Comparison of ENCODE assay signal across 16 cellular contexts in genomic region chr21:28675265-28676041, GRCh38.
DNase-seq lines count a peak whose midpoint lies in the region; ATAC-seq, FAIRE-seq and TF ChIP-seq lines count a peak whose summit lies in the region.
"Had no signal": no experiment of that assay in that cellular context is flagged by ENCODE, and none has a peak within 500 bp of the region (broad histone marks: within the 10 kb centered on the region; RNA-seq: fewer than 3 reads in every experiment).

No MANE protein-coding gene starts in this region.

- FAIRE-seq in GM12892 (lab: Jason Lieb, UNC): no peak
- FAIRE-seq: islet of Langerhans had no signal

- H3K9ac ChIP-seq in PC-3 (ENCODE audit: low read length): no peak overlapping the region; the same call in 1 of the 2 replicates

- no peaks in the 10 kb centered on the region for H3K9me2 ChIP-seq in PC-3 (replicated peaks; ENCODE audit: low read length)

- H3K4me2 ChIP-seq in PC-3 (ENCODE audit: low read length): no peak overlapping the region

- ATAC-seq in PC-3 (peak; percentile 37), HG02623 (IDR thresholded peaks at IDR 0.05; ENCODE audit: unreplicated experiment) (no peak)

- H3K9me3 ChIP-seq in PC-3 (ENCODE audit: low read length): no peaks in the 10 kb centered on the region
- H3K9me3 ChIP-seq in muscle layer of duodenum (ENCODE audit: control insufficient read depth in 1 of 2, low read length in 2 of 2): no peaks in the 10 kb centered on the region
- H3K9me3 ChIP-seq: Peyer's patch, tibial nerve had no signal

- no peaks in the 10 kb centered on the region for H3K27me3 ChIP-seq in ACC112 (ENCODE audit: insufficient read depth, low read length)
- H3K27me3 ChIP-seq in PC-3 (ENCODE audit: low read length): no peaks in the 10 kb centered on the region
- no peaks in the 10 kb centered on the region for H3K27me3 ChIP-seq in muscle layer of duodenum (ENCODE audit: low read depth, low read length)
- H3K27me3 ChIP-seq: Peyer's patch, tibial nerve had no signal

- no TSS peak for BruUV-seq in PC-3 (replicated peaks; lab: Mats Ljungman, UMichigan)

- intact Hi-C loops in PC-3 (cut with micrococcal nuclease): no loop called here

- CTCF ChIA-PET in PC-3 (lab: Charles Lee): no interaction called here

- POLR2A ChIA-PET in PC-3 (lab: Charles Lee; ENCODE audit: unreplicated experiment): no interaction called here

- H3K4me1 ChIP-seq in ACC112 (ENCODE audit: control insufficient read depth, insufficient read depth, low read length, unreplicated experiment) (peaks cover 21% of the 10 kb centered on the region), PC-3 (ENCODE audit: insufficient read depth, low read length) (peaks cover 29% of the 10 kb centered on the region), muscle layer of duodenum (ENCODE audit: control insufficient read depth in 1 of 2, insufficient read depth in 2 of 2, low read length in 2 of 2) (no peaks in the 10 kb centered on the region)
- H3K4me1 ChIP-seq: Peyer's patch had no signal

- TF ChIP-seq POLR2A in GM12892 (IDR thresholded peaks at IDR 0.05; ENCODE audit: low read depth, low read length): no peak

- peak overlapping the region; percentile 11 for H2AFZ ChIP-seq in ACC112 (ENCODE audit: low read length, unreplicated experiment)
- no peak overlapping the region for H2AFZ ChIP-seq in PC-3 (ENCODE audit: low read length)

- DNase-seq in PC-3 (peak; percentile 48), fibroblast of peridontal ligament (ENCODE audit: extremely low read depth) (peak; percentile 11), activated gamma-delta T cell treated with Interleukin-2 at 50 U/mL for 16 hours (no peak), cerebellum (ENCODE audit: low spot score) (no peak), GM12892 (ENCODE audit: insufficient read length) (no peak)
- DNase-seq: activated CD4-positive, alpha-beta T cell treated with anti-CD3 and anti-CD28 coated beads, Interleukin-2, amount 10 ng/mL, durations not matched to agents 7 days and 5 days; Calu3; NCI-H1436; NCI-H524 treated with DMSO at 0.1 percent for 48 hours; Peyer's patch; T-helper 2 cell had no signal

- H4K20me1 ChIP-seq in PC-3 (ENCODE audit: low read length): no peaks in the 10 kb centered on the region

- H3K79me2 ChIP-seq in ACC112 (ENCODE audit: control insufficient read depth, insufficient read depth, low read length, unreplicated experiment) (no peaks in the 10 kb centered on the region), PC-3 (ENCODE audit: low read length) (no peaks in the 10 kb centered on the region)

- H3K4me3 ChIP-seq in ACC112 (ENCODE audit: low read depth, low read length) (no peak overlapping the region), PC-3 (ENCODE audit: low read length) (no peak overlapping the region), muscle layer of duodenum (ENCODE audit: low read depth in 1 of 2, low read length in 2 of 2) (no peak overlapping the region)
- H3K4me3 ChIP-seq: Peyer's patch, tibial nerve had no signal

- TF ChIP-seq CTCF in PC-3 (conservative IDR thresholded peaks at IDR 0.05; ENCODE audit: low read depth, low read length): no peak

- H3K36me3 ChIP-seq in ACC112 (ENCODE audit: insufficient read depth, low read length) (no peaks in the 10 kb centered on the region), PC-3 (ENCODE audit: low read depth, low read length) (no peaks in the 10 kb centered on the region), muscle layer of duodenum (ENCODE audit: control insufficient read depth in 1 of 2, insufficient read depth in 2 of 2, low read length in 2 of 2) (no peaks in the 10 kb centered on the region)
- H3K36me3 ChIP-seq: Peyer's patch, tibial nerve had no signal

- H3K27ac ChIP-seq in ACC112 (ENCODE audit: low read depth, low read length): peak overlapping the region; percentile 70
- peak overlapping the region; percentile 48 for H3K27ac ChIP-seq in PC-3 (ENCODE audit: low read length)
- H3K27ac ChIP-seq in muscle layer of duodenum (ENCODE audit: low read length): peak overlapping the region; percentile 14
- H3K27ac ChIP-seq: Peyer's patch had no signal

- H3F3A ChIP-seq in PC-3 (ENCODE audit: low read length, unreplicated experiment): no peaks in the 10 kb centered on the region

Comparison
In these comparisons a context has a peak if more than half of its experiments do, and no peak if none do; other contexts are left out.
1. H3K27ac ChIP-seq: peak in every context shown above with its lines; median percentile 70 in ACC112; 48 in PC-3; 14 in muscle layer of duodenum.
2. DNase-seq: peak in PC-3 (single experiment) and fibroblast of peridontal ligament (single experiment); none in activated gamma-delta T cell treated with Interleukin-2 at 50 U/mL for 16 hours (single experiment), cerebellum (single experiment) and GM12892 (single experiment).